In the genomic region with DNA sequence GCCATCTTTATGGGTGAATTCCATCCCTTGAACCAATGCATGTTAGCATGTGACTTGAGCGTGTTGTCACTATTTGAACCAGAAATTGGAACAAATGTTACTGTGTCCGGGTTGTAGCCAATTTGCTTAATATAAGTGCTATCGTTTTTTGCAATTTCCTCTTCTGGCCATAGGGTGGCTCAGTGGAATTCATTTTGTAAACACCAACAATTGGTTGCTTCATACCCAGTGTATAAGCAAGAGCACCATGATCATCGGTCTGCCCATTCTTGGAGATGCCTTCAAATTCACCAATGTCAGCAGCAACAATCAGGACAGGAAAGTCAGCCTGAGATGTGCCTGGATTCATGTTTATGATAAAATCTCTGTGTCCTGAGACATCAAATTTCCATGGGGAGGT, we compare ENCODE assay signal across 1 cellular context.
TF ChIP-seq lines count a peak whose summit lies in the region.

No MANE protein-coding gene starts in this region.

TF ChIP-seq in H1, 55 proteins besides CTCF, POLR2A, EP300 and RAD21:
- TF ChIP-seq KDM5A (IDR thresholded peaks at IDR 0.05; ENCODE audit: low read length) (no peak), BRCA1 (IDR thresholded peaks at IDR 0.05; ENCODE audit: low read depth, low read length) (no peak)
TF ChIP-seq in H1: peak in this region for 0.
